ENCODE assay signal across 1 cellular context in genomic region chr11:83285131-83285770, GRCh38.
TF ChIP-seq lines count a peak whose summit lies in the region.

No MANE protein-coding gene starts in this region.

TF ChIP-seq in HEK293, 187 proteins besides CTCF, POLR2A, EP300 and RAD21 (continued from another document):
- TF ChIP-seq ZBTB10 (tag by site-specific recombination; IDR thresholded peaks at IDR 0.05) (no peak), BCL11B (tag by site-specific recombination; IDR thresholded peaks at IDR 0.05; ENCODE audit: low read depth) (no peak), ZNF529 (tag by site-specific recombination; IDR thresholded peaks at IDR 0.05; ENCODE audit: insufficient replicate concordance) (no peak), ZNF514 (tag by site-specific recombination; IDR thresholded peaks at IDR 0.05) (no peak), AEBP2 (tag by site-specific recombination; IDR thresholded peaks at IDR 0.05; ENCODE audit: borderline replicate concordance) (no peak), SP3 (tag by site-specific recombination; IDR thresholded peaks at IDR 0.05) (no peak), PBX3 (CRISPR knock-in tag; IDR thresholded peaks at IDR 0.05) (0 out of 2 replicates have a peak, but pooled peaks have one; percentile 31), ZNF776 (tag by site-specific recombination; IDR thresholded peaks at IDR 0.05; ENCODE audit: borderline replicate concordance) (no peak), ZNF10 (tag by site-specific recombination; IDR thresholded peaks at IDR 0.05) (no peak), SCRT2 (tag by site-specific recombination; IDR thresholded peaks at IDR 0.05) (peak; percentile 70), MZF1 (tag by site-specific recombination; IDR thresholded peaks at IDR 0.05; ENCODE audit: borderline replicate concordance) (no peak), ZNF394 (tag by site-specific recombination; IDR thresholded peaks at IDR 0.05; ENCODE audit: borderline replicate concordance) (no peak), SETDB1 (IDR thresholded peaks at IDR 0.05; ENCODE audit: insufficient read length, low read length) (no peak), HOXC10 (CRISPR knock-in tag; IDR thresholded peaks at IDR 0.05) (no peak), ZIC2 (tag by site-specific recombination; IDR thresholded peaks at IDR 0.05) (no peak), SCRT1 (tag by site-specific recombination; IDR thresholded peaks at IDR 0.05; ENCODE audit: borderline replicate concordance) (peak; percentile 86), GLIS2 (tag by site-specific recombination; IDR thresholded peaks at IDR 0.05) (no peak), ZNF324 (tag by site-specific recombination; IDR thresholded peaks at IDR 0.05) (no peak), ZNF585B (tag by site-specific recombination; IDR thresholded peaks at IDR 0.05) (no peak), ZNF692 (tag by site-specific recombination; IDR thresholded peaks at IDR 0.05) (peak; percentile 58), KLF8 (tag by site-specific recombination; IDR thresholded peaks at IDR 0.05) (no peak), GFI1B (tag by site-specific recombination; IDR thresholded peaks at IDR 0.05) (0 out of 2 replicates have a peak, but pooled peaks have one; percentile 35), ZNF624 (tag by site-specific recombination; IDR thresholded peaks at IDR 0.05) (no peak), ZNF501 (tag by site-specific recombination; IDR thresholded peaks at IDR 0.05) (no peak), ZNF184 (tag by site-specific recombination; IDR thresholded peaks at IDR 0.05) (no peak)
